Comparison of ENCODE assay signal across 23 cellular contexts in the genomic region with DNA sequence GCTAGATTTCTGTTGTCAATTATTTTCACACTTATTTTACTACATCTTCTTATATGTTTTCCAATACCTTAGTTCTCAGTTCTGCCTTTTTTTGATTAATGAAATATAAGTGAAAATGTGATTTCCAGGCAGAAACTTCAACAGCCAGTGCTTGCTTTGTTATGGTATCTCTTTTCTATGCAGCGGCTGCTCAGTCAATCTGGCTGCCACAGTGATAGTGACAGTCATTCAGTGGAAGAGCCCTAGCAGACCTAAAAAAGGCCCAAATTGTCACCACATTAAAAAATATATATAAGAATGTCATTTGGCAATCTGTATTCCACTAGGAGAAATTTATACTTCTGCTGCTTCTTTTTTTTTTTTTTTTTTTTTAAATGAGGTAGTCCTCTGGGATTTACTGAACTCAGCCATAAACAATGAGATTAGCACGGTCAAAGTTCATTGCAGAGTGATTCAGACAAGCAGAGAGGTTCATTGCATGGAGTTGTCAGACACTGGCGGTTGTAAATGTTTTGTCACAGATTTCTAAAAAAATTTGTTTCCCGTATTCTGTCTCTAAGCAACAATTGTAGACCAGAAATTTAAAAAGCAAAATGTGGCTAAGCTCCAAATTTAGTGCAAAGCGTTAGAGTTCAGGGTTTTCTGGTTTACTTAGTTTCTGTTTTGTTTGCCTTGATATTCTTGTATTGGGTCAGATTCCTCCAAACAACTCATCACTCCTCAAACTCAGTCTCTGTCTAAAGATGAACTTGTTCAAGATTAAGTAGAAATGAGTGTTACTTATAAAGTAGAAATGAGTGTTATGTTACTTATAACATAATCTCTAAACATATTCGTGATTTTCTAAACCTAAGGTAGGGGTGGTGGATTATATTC.
DNase-seq lines count a peak whose midpoint lies in the region; ATAC-seq and TF ChIP-seq lines count a peak whose summit lies in the region.
"Had no signal": no experiment of that assay in that cellular context is flagged by ENCODE, and none has a peak within 500 bp of the region (broad histone marks: within the 10 kb centered on the region; RNA-seq: fewer than 3 reads in every experiment).

No MANE protein-coding gene starts in this region.

- H3K4me1 ChIP-seq in SJCRH30 (no peaks in the 10 kb centered on the region), liver (ENCODE audit: control insufficient read depth in 4 of 4, insufficient read depth in 4 of 4, low read length in 3 of 4) (peaks cover 0 to 11% (median 4%) of the 10 kb centered on the region in 4 donors), subcutaneous abdominal adipose tissue (ENCODE audit: control insufficient read depth in 5 of 5, insufficient read depth in 5 of 5, low read length in 5 of 5) (peaks cover 0 to 11% (median 3%) of the 10 kb centered on the region in 5 donors), gastroesophageal sphincter (no peaks in the 10 kb centered on the region)
- H3K4me1 ChIP-seq: foreskin keratinocyte had no signal

- TF ChIP-seq EP300 in gastroesophageal sphincter (IDR thresholded peaks at IDR 0.05), result no peak

- TF ChIP-seq RAD21 in liver (IDR thresholded peaks at IDR 0.05), result peak; percentile 37 to 54

- 0 out of 2 replicates have a peak, but pooled peaks cover 3% of the 10 kb centered on the region for H3K9me3 ChIP-seq in SJCRH30 (replicated peaks)
- H3K9me3 ChIP-seq in liver (ENCODE audit: control insufficient read depth in 4 of 4, low read length in 3 of 4), result peaks cover 0 to 3% (median under 1%) of the 10 kb centered on the region in 4 donors
- peaks cover 0 to 22% (median 15%) of the 10 kb centered on the region in 5 donors for H3K9me3 ChIP-seq in subcutaneous abdominal adipose tissue (ENCODE audit: control insufficient read depth in 5 of 5, low read length in 5 of 5)
- peaks cover 0 to 13% (median 0%) of the 10 kb centered on the region in 3 donors for H3K9me3 ChIP-seq in gastroesophageal sphincter
- H3K9me3 ChIP-seq: ovary had no signal

- DNase-seq in HT1080 (ENCODE audit: low read depth), result peak; percentile 12
- DNase-seq in SJCRH30, result peak in 1 of 2 experiments; percentile 49
- DNase-seq in Kasumi-1 (lab: John Stamatoyannopoulos, UW), result no peak
- DNase-seq: activated CD8-positive, alpha-beta T cell treated with anti-CD3 and anti-CD28 coated beads for 36 hours; activated naive CD4-positive, alpha-beta T cell treated with Interleukin-2 at 50 U/mL for 16 hours; activated T-cell treated with anti-CD3 and anti-CD28 coated beads, Interleukin-2, amount 50 U/mL, for 1 hour; amygdala; CD8-positive, alpha-beta T cell; foreskin keratinocyte; H7; hippocampal formation; NCI-H1417 treated with DMSO at 0.1 percent for 48 hours; ovary; T1000 had no signal

- ATAC-seq in HG03135 (IDR thresholded peaks at IDR 0.05; ENCODE audit: unreplicated experiment) (no peak), gastroesophageal sphincter (no peak)
- ATAC-seq: activated CD4-positive, CD25-positive, alpha-beta regulatory T cell treated with anti-CD3 and anti-CD28 coated beads, Interleukin-2, amount 50 U/mL, for 24 hours; activated CD8-positive, alpha-beta T cell treated with anti-CD3 and anti-CD28 coated beads for 36 hours; CD8-positive, alpha-beta T cell; foreskin keratinocyte; Panc1; SK-N-SH treated with all-trans-retinoic acid at 6 μM for 48 hours; stimulated activated memory B cell treated with anti-CD40 and anti-IgM and Interleukin-4, amounts not matched to agents 10 μg/mL and 1 μg/mL and 100 μg/mL, for 72 hours had no signal

- H3K36me3 ChIP-seq in SJCRH30 (no peaks in the 10 kb centered on the region), liver (ENCODE audit: control insufficient read depth in 4 of 4, insufficient read depth in 3 of 4, low read depth in 1 of 4, low read length in 3 of 4) (no peaks in the 10 kb centered on the region), subcutaneous abdominal adipose tissue (ENCODE audit: control insufficient read depth in 5 of 5, insufficient read depth in 5 of 5, low read length in 5 of 5) (peaks cover 0 to 6% (median 0%) of the 10 kb centered on the region in 5 donors), gastroesophageal sphincter (no peaks in the 10 kb centered on the region)
- H3K36me3 ChIP-seq: ovary had no signal

- H3K9ac ChIP-seq in liver (ENCODE audit: low read depth in 1 of 2, low read length in 2 of 2) (peak overlapping the region; percentile 47 to 81), subcutaneous abdominal adipose tissue (ENCODE audit: low read length in 5 of 5) (peak overlapping the region in 2 of 5 donors; percentile 26 to 48)

- H3K27ac ChIP-seq in SJCRH30 (no peak overlapping the region), liver (ENCODE audit: low read depth in 1 of 2, low read length in 2 of 2) (peak overlapping the region; percentile 81 to 88), subcutaneous abdominal adipose tissue (ENCODE audit: low read depth, low read length) (peak overlapping the region; percentile 74), gastroesophageal sphincter (no peak overlapping the region)
- H3K27ac ChIP-seq: epithelial cell of prostate, foreskin keratinocyte, ovary had no signal

- no peaks in the 10 kb centered on the region for H3K27me3 ChIP-seq in SJCRH30
- no peaks in the 10 kb centered on the region for H3K27me3 ChIP-seq in liver (ENCODE audit: control insufficient read depth in 4 of 4, insufficient read depth in 4 of 4, low read length in 3 of 4)
- H3K27me3 ChIP-seq in subcutaneous abdominal adipose tissue (ENCODE audit: control insufficient read depth in 5 of 5, insufficient read depth in 4 of 5, low read length in 5 of 5), result no peaks in the 10 kb centered on the region
- H3K27me3 ChIP-seq in gastroesophageal sphincter, result no peaks in the 10 kb centered on the region
- H3K27me3 ChIP-seq: foreskin keratinocyte, ovary had no signal

- no peak for TF ChIP-seq CTCF in liver (IDR thresholded peaks at IDR 0.05; ENCODE audit: low read depth, low read length, missing input control)
- TF ChIP-seq CTCF in gastroesophageal sphincter (IDR thresholded peaks at IDR 0.05), result no peak

- TF ChIP-seq POLR2A in gastroesophageal sphincter (IDR thresholded peaks at IDR 0.05), result no peak

- 20% methylated on average over 6 of the region's 6 CpGs for WGBS in liver
- 6 to 13% methylated on average over 6 of the region's 6 CpGs for WGBS in gastroesophageal sphincter (ENCODE audit: low coverage in 1 of 2), 2 donors

- H3K4me3 ChIP-seq in SJCRH30, result peak overlapping the region; percentile 29
- peak overlapping the region; percentile 40 to 67 (median 63) for H3K4me3 ChIP-seq in liver (ENCODE audit: low read depth in 1 of 3, low read length in 3 of 3)
- H3K4me3 ChIP-seq in subcutaneous abdominal adipose tissue (ENCODE audit: low read depth in 1 of 5, low read length in 5 of 5), result peak overlapping the region in 4 of 5 donors; percentile 6 to 49 (median 44)
- no peak overlapping the region for H3K4me3 ChIP-seq in gastroesophageal sphincter
- H3K4me3 ChIP-seq: ovary had no signal

TF ChIP-seq in liver, 16 proteins besides CTCF, POLR2A, EP300 and RAD21 (continues in another document):
- TF ChIP-seq FOXA2 (IDR thresholded peaks at IDR 0.05) (no peak), HNF4A (conservative IDR thresholded peaks at IDR 0.05) (peak; percentile 81 to 82), YY1 (IDR thresholded peaks at IDR 0.05) (peak; percentile 71), HNF4G (IDR thresholded peaks at IDR 0.05) (peak; percentile 65), NR2F2 (IDR thresholded peaks at IDR 0.05) (no peak), FOXA1 (IDR thresholded peaks at IDR 0.05) (no peak), TAF1 (conservative IDR thresholded peaks at IDR 0.05) (peak; percentile 90), SP1 (IDR thresholded peaks at IDR 0.05) (peak; percentile 58), RXRA (IDR thresholded peaks at IDR 0.05) (peak; percentile 41)
- TF ChIP-seq, protein P1, sequence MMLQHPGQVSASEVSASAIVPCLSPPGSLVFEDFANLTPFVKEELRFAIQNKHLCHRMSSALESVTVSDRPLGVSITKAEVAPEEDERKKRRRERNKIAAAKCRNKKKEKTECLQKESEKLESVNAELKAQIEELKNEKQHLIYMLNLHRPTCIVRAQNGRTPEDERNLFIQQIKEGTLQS (IDR thresholded peaks at IDR 0.05), result no peak
- TF ChIP-seq, protein P2, sequence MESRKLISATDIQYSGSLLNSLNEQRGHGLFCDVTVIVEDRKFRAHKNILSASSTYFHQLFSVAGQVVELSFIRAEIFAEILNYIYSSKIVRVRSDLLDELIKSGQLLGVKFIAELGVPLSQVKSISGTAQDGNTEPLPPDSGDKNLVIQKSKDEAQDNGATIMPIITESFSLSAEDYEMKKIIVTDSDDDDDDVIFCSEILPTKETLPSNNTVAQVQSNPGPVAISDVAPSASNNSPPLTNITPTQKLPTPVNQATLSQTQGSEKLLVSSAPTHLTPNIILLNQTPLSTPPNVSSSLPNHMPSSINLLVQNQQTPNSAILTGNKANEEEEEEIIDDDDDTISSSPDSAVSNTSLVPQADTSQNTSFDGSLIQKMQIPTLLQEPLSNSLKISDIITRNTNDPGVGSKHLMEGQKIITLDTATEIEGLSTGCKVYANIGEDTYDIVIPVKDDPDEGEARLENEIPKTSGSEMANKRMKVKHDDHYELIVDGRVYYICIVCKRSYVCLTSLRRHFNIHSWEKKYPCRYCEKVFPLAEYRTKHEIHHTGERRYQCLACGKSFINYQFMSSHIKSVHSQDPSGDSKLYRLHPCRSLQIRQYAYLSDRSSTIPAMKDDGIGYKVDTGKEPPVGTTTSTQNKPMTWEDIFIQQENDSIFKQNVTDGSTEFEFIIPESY (IDR thresholded peaks at IDR 0.05), result peak; percentile 26
- TF ChIP-seq, protein P3, sequence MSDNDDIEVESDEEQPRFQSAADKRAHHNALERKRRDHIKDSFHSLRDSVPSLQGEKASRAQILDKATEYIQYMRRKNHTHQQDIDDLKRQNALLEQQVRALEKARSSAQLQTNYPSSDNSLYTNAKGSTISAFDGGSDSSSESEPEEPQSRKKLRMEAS (IDR thresholded peaks at IDR 0.05), result peak; percentile 22

Comparison
In these comparisons a context has a peak if more than half of its experiments do, and no peak if none do; other contexts are left out.
1. H3K27ac ChIP-seq: peak in liver (2 of 2) and subcutaneous abdominal adipose tissue (single experiment); none in SJCRH30 (single experiment) and gastroesophageal sphincter (0 of 4).
2. H3K4me3 ChIP-seq: peak in SJCRH30 (single experiment), liver (3 of 3) and subcutaneous abdominal adipose tissue (4 of 5); none in gastroesophageal sphincter (0 of 2).